Comparison of ENCODE assay signal across 18 cellular contexts in the genomic region with DNA sequence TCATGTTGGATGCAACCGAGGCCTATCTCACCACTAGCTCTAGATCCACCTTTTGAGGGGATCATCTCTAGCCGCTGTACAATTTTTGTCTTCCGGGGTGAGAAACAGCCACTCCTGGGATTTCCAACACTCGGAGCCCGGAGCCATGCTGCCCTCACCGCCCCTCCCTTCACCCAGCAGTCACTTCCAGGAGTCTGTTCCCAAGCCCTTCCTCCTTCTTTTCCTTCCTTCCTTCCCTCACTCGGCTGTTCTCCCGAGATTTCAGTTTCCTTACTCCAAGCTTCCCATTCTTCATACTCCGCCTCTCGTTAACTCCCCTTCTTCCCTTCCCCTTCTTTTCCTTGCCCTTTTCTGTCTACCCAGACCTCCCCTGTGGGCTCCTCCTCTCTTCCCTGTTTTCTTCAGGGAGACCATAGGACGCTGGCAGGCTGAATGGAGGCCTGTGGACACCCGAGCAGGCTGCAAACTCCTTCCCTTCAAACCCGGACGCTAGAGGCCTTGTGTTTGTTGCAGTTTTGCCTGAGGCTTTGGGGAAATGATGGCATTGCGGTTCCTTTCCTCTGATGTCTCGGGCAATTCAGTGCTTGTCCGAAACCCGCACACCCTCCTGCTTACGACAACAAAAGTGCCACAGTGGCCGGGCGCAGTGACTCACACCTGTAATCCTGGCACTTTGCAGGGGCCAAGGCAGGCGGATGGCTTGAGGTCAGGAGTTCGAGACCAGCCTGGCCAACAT.
DNase-seq lines count a peak whose midpoint lies in the region; ATAC-seq and TF ChIP-seq lines count a peak whose summit lies in the region.
"Had no signal": no experiment of that assay in that cellular context is flagged by ENCODE, and none has a peak within 500 bp of the region (broad histone marks: within the 10 kb centered on the region; RNA-seq: fewer than 3 reads in every experiment).

No MANE protein-coding gene starts in this region.

- no peak overlapping the region for H4K12ac ChIP-seq in trophoblast cell (ENCODE audit: low read depth, low read length)

- 100% methylated on average over 4 of the region's 23 CpGs for WGBS in H9 (ENCODE audit: extremely low coverage, insufficient read length, low lambda C conversion rate)
- WGBS in trophoblast cell (ENCODE audit: extremely low coverage, insufficient coverage, insufficient read length), result 100% methylated on average over 4 of the region's 23 CpGs

- H2BK15ac ChIP-seq in H9 (ENCODE audit: low read depth, low read length), result no peak overlapping the region

- POLR2A ChIA-PET in WTC11 (lab: Charles Lee), result interaction anchor here (0.6 to 0.7 kb wide), 3 partner anchors 22 to 341 kb away, joined by 3 read pairs; no protein-coding TSS in a partner anchor

- H3K4ac ChIP-seq in H9 (ENCODE audit: low read depth, low read length) (no peak overlapping the region), trophoblast cell (ENCODE audit: low read depth, low read length) (no peak overlapping the region)

- no peak overlapping the region for H3K9ac ChIP-seq in H9 (ENCODE audit: extremely low read depth, insufficient read length, low read length)
- no peak overlapping the region for H3K9ac ChIP-seq in trophoblast cell (ENCODE audit: low read length)

- TF ChIP-seq CTCF in H9 (conservative IDR thresholded peaks at IDR 0.05), result no peak
- no peak for TF ChIP-seq CTCF in WTC11 (IDR thresholded peaks at IDR 0.05)
- TF ChIP-seq CTCF in foreskin keratinocyte (conservative IDR thresholded peaks at IDR 0.05), result no peak
- TF ChIP-seq CTCF in mesothelial cell of epicardium (IDR thresholded peaks at IDR 0.05; ENCODE audit: unreplicated experiment), result no peak

- no peak overlapping the region for H2BK20ac ChIP-seq in H9 (ENCODE audit: low read depth, low read length, poor library complexity, severe bottlenecking)

- H3K4me1 Mint-ChIP-seq in H9 (peaks cover 14 to 18% of the 10 kb centered on the region in 2 experiments), WTC11 (peaks cover 10% of the 10 kb centered on the region), mesothelial cell of epicardium (peaks cover 10% of the 10 kb centered on the region)

- no peaks in the 10 kb centered on the region for H3K79me1 ChIP-seq in H9 (ENCODE audit: insufficient read depth, low read depth, low read length, poor library complexity, severe bottlenecking)
- no peaks in the 10 kb centered on the region for H3K79me1 ChIP-seq in trophoblast cell (ENCODE audit: low read length)

- no peaks in the 10 kb centered on the region for H3K9me3 Mint-ChIP-seq in H9
- no peaks in the 10 kb centered on the region for H3K9me3 Mint-ChIP-seq in WTC11
- no peaks in the 10 kb centered on the region for H3K9me3 Mint-ChIP-seq in mesothelial cell of epicardium
- H3K9me3 Mint-ChIP-seq: CD4-positive, CD25-positive, alpha-beta regulatory T cell; HFFc6 had no signal

- H3K14ac ChIP-seq in H9 (ENCODE audit: insufficient read depth, low read length) (no peak overlapping the region), trophoblast cell (ENCODE audit: low read length) (no peak overlapping the region)

- H2BK5ac ChIP-seq in H9 (ENCODE audit: insufficient read length, low read length), result no peak overlapping the region
- no peak overlapping the region for H2BK5ac ChIP-seq in trophoblast cell (ENCODE audit: low read depth, low read length, poor library complexity)

- H3K36me3 ChIP-seq in trophoblast cell (ENCODE audit: control insufficient read depth in 1 of 2, insufficient read depth in 2 of 2, low read length in 2 of 2), result no peaks in the 10 kb centered on the region
- H3K36me3 ChIP-seq: BE2C had no signal

- no peaks in the 10 kb centered on the region for H3K9me3 ChIP-seq in H9 (ENCODE audit: control insufficient read depth, low read depth, low read length)
- H3K9me3 ChIP-seq in trophoblast cell (ENCODE audit: insufficient read depth, low read depth, low read length), result no peaks in the 10 kb centered on the region
- H3K9me3 ChIP-seq: BE2C had no signal

- ATAC-seq in WTC11, result peak; percentile 36
- peak; percentile 69 for ATAC-seq in foreskin keratinocyte
- ATAC-seq in HG03565 (IDR thresholded peaks at IDR 0.05; ENCODE audit: unreplicated experiment), result no peak

- no peak overlapping the region for H4K8ac ChIP-seq in H9 (replicated peaks; ENCODE audit: insufficient read length, low read depth, low read length)
- no peak overlapping the region for H4K8ac ChIP-seq in trophoblast cell (ENCODE audit: low read depth, low read length)

- H3K4me1 ChIP-seq in H9 (ENCODE audit: insufficient read depth, low read length) (peaks cover 3% of the 10 kb centered on the region; the same call in 1 of the 2 replicates), foreskin keratinocyte (no peaks in the 10 kb centered on the region), trophoblast cell (ENCODE audit: control insufficient read depth in 1 of 2, insufficient read depth in 2 of 2, low read length in 2 of 2) (peaks cover 0 to 2% of the 10 kb centered on the region in 2 experiments)
- H3K4me1 ChIP-seq: BE2C had no signal

- H3K23ac ChIP-seq in H9 (ENCODE audit: insufficient read length, low read depth, low read length), result no peak overlapping the region
- no peak overlapping the region for H3K23ac ChIP-seq in trophoblast cell (ENCODE audit: low read length)

- H2AK5ac ChIP-seq in H9 (ENCODE audit: insufficient read length, low read length) (no peak overlapping the region), trophoblast cell (ENCODE audit: low read length) (no peak overlapping the region)

- no peak overlapping the region for H3K56ac ChIP-seq in H9 (ENCODE audit: insufficient read length, low read depth, low read length)

- H3K4me3 Mint-ChIP-seq in H9 (no peak overlapping the region), WTC11 (no peak overlapping the region), mesothelial cell of epicardium (no peak overlapping the region)
- H3K4me3 Mint-ChIP-seq: CD4-positive, CD25-positive, alpha-beta regulatory T cell; HFFc6 had no signal

- peak overlapping the region in 2 of 3 experiments; percentile 2 to 37; a peak in 4 of 7 replicates for H3K27ac Mint-ChIP-seq in H9
- H3K27ac Mint-ChIP-seq in WTC11, result no peak overlapping the region
- no peak overlapping the region for H3K27ac Mint-ChIP-seq in mesothelial cell of epicardium
- H3K27ac Mint-ChIP-seq: CD4-positive, CD25-positive, alpha-beta regulatory T cell; HFFc6 had no signal

- no peaks in the 10 kb centered on the region for H3K79me2 ChIP-seq in H9 (ENCODE audit: insufficient read depth, low read length)
- H3K79me2 ChIP-seq in trophoblast cell (ENCODE audit: control insufficient read depth, insufficient read depth, low read length, poor library complexity), result no peaks in the 10 kb centered on the region

- H4K5ac ChIP-seq in H9 (ENCODE audit: insufficient read length, low read depth, low read length), result no peak overlapping the region

- H3K23me2 ChIP-seq in H9 (ENCODE audit: insufficient read length, low read depth, low read length, poor library complexity, severe bottlenecking), result no peaks in the 10 kb centered on the region

- CTCF ChIA-PET in WTC11 (lab: Charles Lee), result no interaction called here

- no peaks in the 10 kb centered on the region for H4K20me1 ChIP-seq in H9 (ENCODE audit: control insufficient read depth, insufficient read depth, insufficient read length)

- H3K4me2 ChIP-seq in H9 (ENCODE audit: insufficient read depth, insufficient read length, low read length), result no peak overlapping the region
- no peak overlapping the region for H3K4me2 ChIP-seq in trophoblast cell (ENCODE audit: low read length)

- H3K18ac ChIP-seq in H9 (ENCODE audit: insufficient read length, low read depth, low read length), result no peak overlapping the region
- H3K18ac ChIP-seq in trophoblast cell (ENCODE audit: low read length), result no peak overlapping the region

- H4K91ac ChIP-seq in H9 (ENCODE audit: insufficient read length, low read depth, low read length) (no peak overlapping the region), trophoblast cell (ENCODE audit: low read depth, low read length) (no peak overlapping the region)

- H2BK120ac ChIP-seq in H9 (ENCODE audit: low read depth, low read length, poor library complexity, severe bottlenecking) (no peak overlapping the region), trophoblast cell (ENCODE audit: insufficient read depth, low read length, poor library complexity) (no peak overlapping the region)

- no peaks in the 10 kb centered on the region for H3K36me3 Mint-ChIP-seq in H9 (ENCODE audit: insufficient read depth in 1 of 3, low read depth in 3 of 3)
- H3K36me3 Mint-ChIP-seq in WTC11, result no peaks in the 10 kb centered on the region
- H3K36me3 Mint-ChIP-seq in mesothelial cell of epicardium, result peaks cover 9% of the 10 kb centered on the region

- no peaks in the 10 kb centered on the region for H3K27me3 Mint-ChIP-seq in H9 (ENCODE audit: low read depth)
- no peaks in the 10 kb centered on the region for H3K27me3 Mint-ChIP-seq in WTC11 (ENCODE audit: low read depth)
- H3K27me3 Mint-ChIP-seq in mesothelial cell of epicardium (ENCODE audit: low read depth), result no peaks in the 10 kb centered on the region
- H3K27me3 Mint-ChIP-seq: CD4-positive, CD25-positive, alpha-beta regulatory T cell had no signal

- H3K27ac ChIP-seq in H9 (ENCODE audit: insufficient read length, low read depth, low read length), result no peak overlapping the region
- H3K27ac ChIP-seq in foreskin keratinocyte, result peak overlapping the region; percentile 62
- peak overlapping the region; percentile 33 for H3K27ac ChIP-seq in trophoblast cell (ENCODE audit: low read depth, low read length)
- H3K27ac ChIP-seq: SK-N-MC had no signal

- H3K4me3 ChIP-seq in trophoblast cell (ENCODE audit: low read depth, low read length), result no peak overlapping the region
- H3K4me3 ChIP-seq: SK-N-MC had no signal

- no peak overlapping the region for H2BK12ac ChIP-seq in H9 (ENCODE audit: insufficient read length, low read depth, low read length)
- H2BK12ac ChIP-seq in trophoblast cell (ENCODE audit: low read length), result no peak overlapping the region

- H3K27me3 ChIP-seq in H9 (ENCODE audit: insufficient read depth, low read length), result no peaks in the 10 kb centered on the region
- H3K27me3 ChIP-seq in foreskin keratinocyte, result no peaks in the 10 kb centered on the region
- no peaks in the 10 kb centered on the region for H3K27me3 ChIP-seq in trophoblast cell (ENCODE audit: insufficient read depth, low read length)
- H3K27me3 ChIP-seq: BE2C had no signal

- DNase-seq in H9, result peak; percentile 40
- no peak for DNase-seq in WTC11 (ENCODE audit: low spot score)
- DNase-seq in foreskin keratinocyte, result peak; percentile 67 to 73
- peak; percentile 97 to 99 for DNase-seq in trophoblast cell
- no peak for DNase-seq in mesothelial cell of epicardium (ENCODE audit: low spot score in 2 of 2, unreplicated experiment in 2 of 2)
- DNase-seq in NCI-H1105 treated with DMSO at 0.1 percent for 48 hours (lab: John Stamatoyannopoulos, UW), result no peak
- DNase-seq: BE2C; CD4-positive, CD25-positive, alpha-beta regulatory T cell; DMS79 treated with DMSO at 0.1 percent for 48 hours; HFFc6; NCI-H1417 treated with DMSO at 0.1 percent for 48 hours; NCI-H187; NCI-H446 treated with DMSO at 0.1 percent for 48 hours; NCI-H526 treated with DMSO at 0.1 percent for 48 hours; SHP77; SW 1271 had no signal

- H2AFZ ChIP-seq in H9 (ENCODE audit: low read length) (no peak overlapping the region), trophoblast cell (ENCODE audit: insufficient read depth, low read length, poor library complexity) (no peak overlapping the region)

- H3T11ph ChIP-seq in H9 (ENCODE audit: low read length), result no peak overlapping the region

Comparison
In these comparisons a context has a peak if more than half of its experiments do, and no peak if none do; other contexts are left out.
1. DNase-seq: peak in H9 (single experiment), foreskin keratinocyte (2 of 2) and trophoblast cell (2 of 2); none in WTC11 (single experiment), mesothelial cell of epicardium (0 of 2) and NCI-H1105 treated with DMSO at 0.1 percent for 48 hours (single experiment).
2. H3K27ac Mint-ChIP-seq: peak in H9 (2 of 3); none in WTC11 (single experiment) and mesothelial cell of epicardium (single experiment).